Comparison of ENCODE assay signal across 10 cellular contexts in the genomic region with DNA sequence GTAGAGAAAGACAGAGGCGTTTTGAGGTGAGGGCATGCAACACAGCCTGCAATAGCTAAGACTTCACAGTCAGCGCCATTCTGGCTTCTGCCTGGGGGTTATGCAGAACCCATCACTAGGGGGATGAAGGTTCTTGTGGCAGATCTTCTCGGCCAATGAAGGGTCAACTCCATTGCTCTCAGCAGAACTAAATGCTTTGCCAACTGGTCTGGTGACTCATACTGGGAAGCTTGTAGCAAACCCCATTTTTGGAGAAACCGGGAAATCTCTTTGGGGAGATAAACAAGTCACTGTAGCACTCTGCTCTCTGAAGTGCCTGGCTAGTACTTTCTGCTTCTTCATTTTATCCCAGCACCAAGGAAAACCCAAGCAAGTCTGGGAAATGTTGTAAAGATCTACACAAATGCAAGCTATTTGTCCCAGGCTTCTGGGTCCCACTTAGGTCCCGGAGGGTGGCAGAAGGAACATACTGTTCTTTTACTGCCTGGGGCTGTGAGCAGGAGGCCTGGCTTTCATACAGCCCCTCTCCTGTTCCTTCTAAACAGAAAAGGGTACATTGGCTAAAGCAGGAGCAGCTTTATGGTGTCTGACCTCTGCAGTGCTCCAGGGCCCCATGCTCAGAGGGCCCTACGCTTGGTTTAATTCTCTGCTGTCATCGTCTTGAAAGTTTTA. TPM values are rescaled to one million over a fixed set of nuclear protein-coding genes. Genes with fewer than 3 reads are reported as not detected.
DNase-seq lines count a peak whose midpoint lies in the region; ATAC-seq and TF ChIP-seq lines count a peak whose summit lies in the region.
"Had no signal": no experiment of that assay in that cellular context is flagged by ENCODE, and none has a peak within 500 bp of the region (broad histone marks: within the 10 kb centered on the region; RNA-seq: fewer than 3 reads in every experiment).

No MANE protein-coding gene starts in this region.

- intact Hi-C loops in dorsolateral prefrontal cortex (cut with DNase I) = no loop called here

- peak; percentile 39 for DNase-seq in ACHN
- peak; percentile 97 for DNase-seq in fibroblast of the aortic adventitia (ENCODE audit: low read depth)
- DNase-seq in non-pigmented ciliary epithelial cell (ENCODE audit: low read depth) = peak; percentile 63
- no peak for DNase-seq in medulla oblongata (ENCODE audit: extremely low spot score)
- no peak for DNase-seq in dorsolateral prefrontal cortex
- DNase-seq: activated CD4-positive, alpha-beta T cell treated with anti-CD3 and anti-CD28 coated beads for 48 hours; nucleus accumbens had no signal

- H3K27ac ChIP-seq in dorsolateral prefrontal cortex = peak overlapping the region in 25 of 59 donors; percentile 1 to 81 (median 48)

- in situ Hi-C loops in ACHN (cut with HindIII; ENCODE audit: low pct_ligation_motif_present, low pct_unique_long_range_greater_than_20kb, low sequenced_read_pairs) = no loop called here

- H3K4me3 ChIP-seq in fibroblast of the aortic adventitia (ENCODE audit: low read depth, low read length) (no peak overlapping the region), dorsolateral prefrontal cortex (no peak overlapping the region)

- H3K27me3 ChIP-seq in dorsolateral prefrontal cortex = no peaks in the 10 kb centered on the region

- ATAC-seq in SK-N-SH treated with all-trans-retinoic acid at 6 μM for 48 hours (peak; percentile 48), HG03460 (IDR thresholded peaks at IDR 0.05; ENCODE audit: unreplicated experiment) (no peak), HG03280 (IDR thresholded peaks at IDR 0.05; ENCODE audit: unreplicated experiment) (no peak)

- TF ChIP-seq CTCF in fibroblast of the aortic adventitia (IDR thresholded peaks at IDR 0.05; ENCODE audit: insufficient read depth, low read length) (peak; percentile 18), dorsolateral prefrontal cortex (IDR thresholded peaks at IDR 0.05 in 54 of 56, conservative IDR thresholded peaks at IDR 0.05 in 2 of 56; ENCODE audit: low read depth in 1 of 56, partially characterized antibody in 56 of 56) (no peak)

TF ChIP-seq in SK-N-SH treated with all-trans-retinoic acid at 6 μM for 48 hours, 23 proteins besides CTCF, POLR2A, EP300 and RAD21:
- TF ChIP-seq, protein P1, sequence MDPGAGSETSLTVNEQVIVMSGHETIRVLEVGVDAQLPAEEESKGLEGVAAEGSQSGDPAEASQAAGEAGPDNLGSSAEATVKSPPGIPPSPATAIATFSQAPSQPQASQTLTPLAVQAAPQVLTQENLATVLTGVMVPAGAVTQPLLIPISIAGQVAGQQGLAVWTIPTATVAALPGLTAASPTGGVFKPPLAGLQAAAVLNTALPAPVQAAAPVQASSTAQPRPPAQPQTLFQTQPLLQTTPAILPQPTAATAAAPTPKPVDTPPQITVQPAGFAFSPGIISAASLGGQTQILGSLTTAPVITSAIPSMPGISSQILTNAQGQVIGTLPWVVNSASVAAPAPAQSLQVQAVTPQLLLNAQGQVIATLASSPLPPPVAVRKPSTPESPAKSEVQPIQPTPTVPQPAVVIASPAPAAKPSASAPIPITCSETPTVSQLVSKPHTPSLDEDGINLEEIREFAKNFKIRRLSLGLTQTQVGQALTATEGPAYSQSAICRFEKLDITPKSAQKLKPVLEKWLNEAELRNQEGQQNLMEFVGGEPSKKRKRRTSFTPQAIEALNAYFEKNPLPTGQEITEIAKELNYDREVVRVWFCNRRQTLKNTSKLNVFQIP (CRISPR knock-in tag; IDR thresholded peaks at IDR 0.05; ENCODE audit: borderline replicate concordance, low read depth) = no peak
- no peak for TF ChIP-seq SNAI2 (CRISPR knock-in tag; IDR thresholded peaks at IDR 0.05)
- TF ChIP-seq PPARA (CRISPR knock-in tag; IDR thresholded peaks at IDR 0.05; ENCODE audit: borderline replicate concordance) = no peak
- TF ChIP-seq ARNTL (CRISPR knock-in tag; IDR thresholded peaks at IDR 0.05; ENCODE audit: borderline replicate concordance, low read depth) = no peak

RNA-seq across cellular contexts. Expression of a gene that starts 28.8 kb away (rescaled TPM):
- total RNA-seq in fibroblast of the aortic adventitia (ENCODE audit: low replicate concordance) (19.4 and 20.9 TPM in 2 replicates), dorsolateral prefrontal cortex (100 to 1,000 TPM in 87 of 120 experiments, 10 to 100 TPM in 33; 65.2 to 163 (median 110) TPM)

RNA-seq across cellular contexts. Expression of a gene that starts 28.9 kb away (rescaled TPM):
- 14.5 and 22.3 TPM in 2 replicates for total RNA-seq in fibroblast of the aortic adventitia (ENCODE audit: low replicate concordance)
- total RNA-seq in dorsolateral prefrontal cortex = 10 to 100 TPM in 32 of 120 experiments, 1 to 10 TPM in 88; 1.9 to 99.5 (median 5.7) TPM

RNA-seq across cellular contexts. Expression of a gene that starts 37.8 kb away (rescaled TPM):
- total RNA-seq in fibroblast of the aortic adventitia (ENCODE audit: low replicate concordance) (29.9 and 59.6 TPM in 2 replicates), dorsolateral prefrontal cortex (10 to 100 TPM; 24.0 to 84.7 (median 54.1) TPM)

Comparison
In these comparisons a context has a peak if more than half of its experiments do, and no peak if none do; other contexts are left out.
1. DNase-seq: peak in ACHN (single experiment), fibroblast of the aortic adventitia (single experiment) and non-pigmented ciliary epithelial cell (single experiment); none in medulla oblongata (single experiment) and dorsolateral prefrontal cortex (0 of 10).